Comparison of ENCODE assay signal across 8 cellular contexts in the genomic region with DNA sequence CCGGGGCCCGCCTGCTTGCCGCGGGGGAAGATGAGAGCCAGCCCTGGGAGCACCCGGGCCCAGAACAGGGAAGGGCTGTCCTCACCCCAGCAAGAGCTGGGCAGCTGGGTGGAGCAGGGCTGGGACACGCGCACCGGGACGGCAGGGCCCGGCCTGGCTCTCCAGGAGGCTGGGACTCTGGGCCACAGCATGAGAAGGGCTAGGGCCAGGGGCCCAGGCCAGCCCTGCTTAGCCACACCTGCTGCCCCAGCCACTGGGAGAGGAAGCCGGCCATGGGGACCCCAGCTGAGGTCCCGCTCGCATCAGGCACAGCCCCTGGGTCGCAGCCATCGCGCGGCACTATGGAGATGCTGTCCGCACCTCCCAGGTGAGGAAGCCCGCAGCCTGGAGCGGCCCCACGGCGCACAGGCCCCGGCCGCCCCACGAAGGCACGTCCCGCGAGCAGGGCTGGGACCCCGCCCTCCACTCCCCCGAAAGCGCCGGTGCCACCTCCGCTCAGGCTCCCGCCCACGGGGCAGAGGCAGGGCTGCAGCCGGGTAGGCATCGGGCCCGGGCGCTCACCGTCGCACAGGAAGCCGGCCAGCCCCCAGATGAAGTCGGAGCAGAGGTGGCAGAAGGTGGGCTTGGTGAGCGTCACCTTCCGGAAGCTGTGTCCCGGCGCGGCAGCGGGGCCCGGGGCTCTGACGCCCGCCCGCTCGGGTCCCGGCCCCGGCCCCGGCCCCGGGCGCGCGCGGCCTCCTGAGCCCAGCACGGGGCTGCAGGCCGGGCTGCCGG. TPM values are rescaled to one million over a fixed set of nuclear protein-coding genes. Genes with fewer than 3 reads are reported as not detected.
A peak's percentile ranks its signal among the peaks of the same experiment; 100 is the strongest.
DNase-seq lines count a peak whose midpoint lies in the region; ATAC-seq, FAIRE-seq and TF ChIP-seq lines count a peak whose summit lies in the region.

No MANE protein-coding gene starts in this region.

- CTCF ChIA-PET in A549 (lab: Yijun Ruan, JAX) = no interaction called here

- H3K4me3 Mint-ChIP-seq in effector memory CD8-positive, alpha-beta T cell = peak overlapping the region; percentile 45 to 54
- H3K4me3 Mint-ChIP-seq in naive thymus-derived CD8-positive, alpha-beta T cell = peak overlapping the region in 8 of 10 donors; percentile 20 to 71 (median 58)

- H3K4me1 ChIP-seq in A549 = peaks cover 14% of the 10 kb centered on the region; the same call in 2 of the 3 replicates
- H3K4me1 ChIP-seq in subcutaneous abdominal adipose tissue (ENCODE audit: control insufficient read depth in 5 of 5, insufficient read depth in 5 of 5, low read length in 5 of 5) = peaks cover 4 to 32% (median 28%) of the 10 kb centered on the region in 5 donors

- 4% methylated on average over 5 of the region's 65 CpGs for WGBS in A549 (ENCODE audit: missing lambda C conversion rate)

- H3K27ac Mint-ChIP-seq in effector memory CD8-positive, alpha-beta T cell = peak overlapping the region; percentile 35 to 38
- H3K27ac Mint-ChIP-seq in naive thymus-derived CD8-positive, alpha-beta T cell = peak overlapping the region in 3 of 10 donors; percentile 14 to 44 (median 15)

- H3K9me3 ChIP-seq in A549 (no peaks in the 10 kb centered on the region), subcutaneous abdominal adipose tissue (ENCODE audit: control insufficient read depth in 5 of 5, low read length in 5 of 5) (no peaks in the 10 kb centered on the region)

- peaks cover 18% of the 10 kb centered on the region for H3K36me3 Mint-ChIP-seq in effector memory CD8-positive, alpha-beta T cell (ENCODE audit: insufficient read depth)
- no peaks in the 10 kb centered on the region for H3K36me3 Mint-ChIP-seq in naive thymus-derived CD8-positive, alpha-beta T cell

- peaks cover 0 to 3% (median 0%) of the 10 kb centered on the region in 5 donors for H3K27me3 ChIP-seq in subcutaneous abdominal adipose tissue (ENCODE audit: control insufficient read depth in 5 of 5, insufficient read depth in 4 of 5, low read length in 5 of 5)

- no peak for TF ChIP-seq CTCF in A549 (IDR thresholded peaks at IDR 0.05)

- peak; percentile 56 to 72 for ATAC-seq in A549
- peak; percentile 44 for ATAC-seq in GM19372 (IDR thresholded peaks at IDR 0.05; ENCODE audit: low read depth, unreplicated experiment)
- peak; percentile 35 for ATAC-seq in HG03520 (IDR thresholded peaks at IDR 0.05; ENCODE audit: unreplicated experiment)
- ATAC-seq in effector memory CD8-positive, alpha-beta T cell (replicated peaks) = peak; percentile 50
- peak; percentile 64 to 66 for ATAC-seq in naive thymus-derived CD8-positive, alpha-beta T cell

- no peaks in the 10 kb centered on the region for H3K27me3 Mint-ChIP-seq in effector memory CD8-positive, alpha-beta T cell
- no peaks in the 10 kb centered on the region for H3K27me3 Mint-ChIP-seq in naive thymus-derived CD8-positive, alpha-beta T cell

- no peak for FAIRE-seq in A549 (lab: Jason Lieb, UNC)

- H3K9me3 Mint-ChIP-seq in effector memory CD8-positive, alpha-beta T cell = no peaks in the 10 kb centered on the region
- peaks cover 0 to 2% (median 0%) of the 10 kb centered on the region in 9 donors for H3K9me3 Mint-ChIP-seq in naive thymus-derived CD8-positive, alpha-beta T cell

- no peak for TF ChIP-seq RAD21 in A549 (conservative IDR thresholded peaks at IDR 0.05 in 1 of 2, IDR thresholded peaks at IDR 0.05 in 1 of 2)

- no peak for TF ChIP-seq EP300 in A549 (IDR thresholded peaks at IDR 0.05)

- peak overlapping the region; percentile 97 for H3K4me2 ChIP-seq in A549

- H3K9ac ChIP-seq in subcutaneous abdominal adipose tissue (ENCODE audit: low read length in 5 of 5) = peak overlapping the region in 4 of 5 donors; percentile 63 to 79 (median 72)

- POLR2A ChIA-PET in A549 (lab: Yijun Ruan, JAX) = no interaction called here
- POLR2A ChIA-PET in naive thymus-derived CD8-positive, alpha-beta T cell (lab: Charles Lee) = interaction anchor here (1.1 to 3.0 kb wide), 4 partner anchors 11 to 41 kb away, joined by 4 to 16 read pairs (median 6); partner anchors contain the start of genes GAK, IDUA and TMEM175

- DNase-seq in A549 (ENCODE audit: low read depth in 1 of 2, low spot score in 1 of 2) (peak in 1 of 2 experiments; percentile 22), NCI-H345 (lab: John Stamatoyannopoulos, UW) (no peak)
- DNase-seq in activated CD4-positive, alpha-beta T cell treated with anti-CD3 and anti-CD28 coated beads, Interleukin-2, amount 50 U/mL, for 24 hours (ENCODE audit: low read depth in 1 of 2, low spot score in 1 of 2) = peak; percentile 22 to 45
- DNase-seq in effector memory CD8-positive, alpha-beta T cell = peak; percentile 64 to 65 (median 65)
- peak; percentile 54 to 84 (median 65) for DNase-seq in naive thymus-derived CD8-positive, alpha-beta T cell

- H3K4me1 Mint-ChIP-seq in effector memory CD8-positive, alpha-beta T cell (ENCODE audit: low read depth in 2 of 2) = peaks cover 16 to 23% of the 10 kb centered on the region in 2 donors
- peaks cover 6 to 24% (median 19%) of the 10 kb centered on the region in 4 donors for H3K4me1 Mint-ChIP-seq in naive thymus-derived CD8-positive, alpha-beta T cell

- H3K27ac ChIP-seq in A549 (peak overlapping the region; percentile 66 to 85), subcutaneous abdominal adipose tissue (ENCODE audit: low read depth, low read length) (no peak overlapping the region)

- TF ChIP-seq POLR2A in A549 (IDR thresholded peaks at IDR 0.05; ENCODE audit: low read length) = no peak

- peaks cover 0 to 3% (median 0%) of the 10 kb centered on the region in 5 donors for H3K36me3 ChIP-seq in subcutaneous abdominal adipose tissue (ENCODE audit: control insufficient read depth in 5 of 5, insufficient read depth in 5 of 5, low read length in 5 of 5)

- H3K4me3 ChIP-seq in A549 (peak overlapping the region; percentile 84), subcutaneous abdominal adipose tissue (ENCODE audit: low read depth in 1 of 5, low read length in 5 of 5) (peak overlapping the region in 4 of 5 donors; percentile 64 to 83 (median 79))

TF ChIP-seq in A549, 52 proteins besides CTCF, POLR2A, EP300 and RAD21 (continues in another document):
- TF ChIP-seq, protein P1, sequence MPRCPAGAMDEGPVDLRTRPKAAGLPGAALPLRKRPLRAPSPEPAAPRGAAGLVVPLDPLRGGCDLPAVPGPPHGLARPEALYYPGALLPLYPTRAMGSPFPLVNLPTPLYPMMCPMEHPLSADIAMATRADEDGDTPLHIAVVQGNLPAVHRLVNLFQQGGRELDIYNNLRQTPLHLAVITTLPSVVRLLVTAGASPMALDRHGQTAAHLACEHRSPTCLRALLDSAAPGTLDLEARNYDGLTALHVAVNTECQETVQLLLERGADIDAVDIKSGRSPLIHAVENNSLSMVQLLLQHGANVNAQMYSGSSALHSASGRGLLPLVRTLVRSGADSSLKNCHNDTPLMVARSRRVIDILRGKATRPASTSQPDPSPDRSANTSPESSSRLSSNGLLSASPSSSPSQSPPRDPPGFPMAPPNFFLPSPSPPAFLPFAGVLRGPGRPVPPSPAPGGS (IDR thresholded peaks at IDR 0.05) = no peak
- TF ChIP-seq JUN (IDR thresholded peaks at IDR 0.05) (no peak), GATA3 (IDR thresholded peaks at IDR 0.05; ENCODE audit: borderline replicate concordance) (no peak), TFCP2L1 (CRISPR knock-in tag; IDR thresholded peaks at IDR 0.05) (no peak), HOXA7 (CRISPR knock-in tag; IDR thresholded peaks at IDR 0.05) (no peak)

RNA-seq across cellular contexts. Expression of gene DGKQ, which starts 0.5 kb away (rescaled TPM):
- polyA plus RNA-seq in A549 (2011; rRNA removed) = 2.7 and 3.3 TPM in 2 replicates
- 7.5 and 10.4 TPM in 2 replicates for polyA plus RNA-seq in A549 (2012; cell fraction: cytosol; rRNA removed)
- 37.7 and 46.1 TPM in 2 replicates for polyA plus RNA-seq in A549 (2012; cell fraction: nucleus; rRNA removed)
- 6.2 to 7.8 TPM (median 7.0 TPM) in 3 replicates for polyA plus RNA-seq in A549 (2017; fragmentation: RNase III; extraction: RNeasy Plus Mini Kit Qiagen cat#74134 plus additional on column Dnase treatment)
- polyA minus RNA-seq in A549 (2011; rRNA and poly(A)+ RNA removed) = 2.7 and 3.2 TPM in 2 replicates
- 10 to 100 TPM; 37.4 to 39.9 TPM for total RNA-seq in naive thymus-derived CD8-positive, alpha-beta T cell
- 10 to 100 TPM in 2 of 3 donors, 1 to 10 TPM in 1; 2.2 to 17.3 (median 10.0) TPM for polyA plus RNA-seq in naive thymus-derived CD8-positive, alpha-beta T cell

RNA-seq across cellular contexts. Expression of gene IDUA, which starts 14.0 kb away (rescaled TPM):
- polyA plus RNA-seq in A549 (2011; rRNA removed) (3.1 and 4.2 TPM in 2 replicates), A549 (2017; fragmentation: RNase III; extraction: RNeasy Plus Mini Kit Qiagen cat#74134 plus additional on column Dnase treatment) (13.9 to 19.4 TPM (median 19.2 TPM) in 3 replicates)
- polyA plus RNA-seq in A549 (2012; cell fraction: cytosol; rRNA removed) = 3.0 and 4.1 TPM in 2 replicates
- 65.6 and 96.4 TPM in 2 replicates for polyA plus RNA-seq in A549 (2012; cell fraction: nucleus; rRNA removed)
- polyA minus RNA-seq in A549 (2011; rRNA and poly(A)+ RNA removed) = 3.0 and 4.0 TPM in 2 replicates
- 10 to 100 TPM; 74.8 to 79.1 TPM for total RNA-seq in naive thymus-derived CD8-positive, alpha-beta T cell
- polyA plus RNA-seq in naive thymus-derived CD8-positive, alpha-beta T cell = 10 to 100 TPM in 1 of 3 donors, 1 to 10 TPM in 2; 6.5 to 15.4 (median 9.6) TPM

RNA-seq across cellular contexts. Expression of gene SLC26A1, which starts 20.4 kb away (rescaled TPM):
- polyA plus RNA-seq in A549 (2011; rRNA removed) (0.09 and 0.23 TPM in 2 replicates), A549 (2017; fragmentation: RNase III; extraction: RNeasy Plus Mini Kit Qiagen cat#74134 plus additional on column Dnase treatment) (0.30 to 0.61 TPM (median 0.50 TPM) in 3 replicates)
- 0.30 and 0.45 TPM in 2 replicates for polyA plus RNA-seq in A549 (2012; cell fraction: cytosol; rRNA removed)
- polyA plus RNA-seq in A549 (2012; cell fraction: nucleus; rRNA removed) = 1.3 and 1.7 TPM in 2 replicates
- 0.62 and 0.83 TPM in 2 replicates for polyA minus RNA-seq in A549 (2011; rRNA and poly(A)+ RNA removed)
- under 1 TPM; 0.39 to 0.44 TPM for total RNA-seq in naive thymus-derived CD8-positive, alpha-beta T cell
- polyA plus RNA-seq in naive thymus-derived CD8-positive, alpha-beta T cell = 1 to 10 TPM in 2 of 3 donors, under 1 TPM in 1; 0.72 to 1.3 (median 1.1) TPM

RNA-seq across cellular contexts. Expression of gene FGFRL1, which starts 38.6 kb away (rescaled TPM):
- polyA plus RNA-seq in A549 (2011; rRNA removed) = 4.7 and 8.3 TPM in 2 replicates
- polyA plus RNA-seq in A549 (2012; cell fraction: cytosol; rRNA removed) = 26.5 and 32.6 TPM in 2 replicates
- polyA plus RNA-seq in A549 (2012; cell fraction: nucleus; rRNA removed) = 32.5 and 64.4 TPM in 2 replicates
- 11.2 to 11.4 TPM (median 11.2 TPM) in 3 replicates for polyA plus RNA-seq in A549 (2017; fragmentation: RNase III; extraction: RNeasy Plus Mini Kit Qiagen cat#74134 plus additional on column Dnase treatment)
- 40.2 and 49.5 TPM in 2 replicates for polyA minus RNA-seq in A549 (2011; rRNA and poly(A)+ RNA removed)
- 10 to 100 TPM; 17.1 to 18.4 TPM for total RNA-seq in naive thymus-derived CD8-positive, alpha-beta T cell
- polyA plus RNA-seq in naive thymus-derived CD8-positive, alpha-beta T cell = 1 to 10 TPM in 1 of 3 donors, under 1 TPM in 2; 0.65 to 1.2 (median 0.73) TPM

RNA-seq across cellular contexts. Expression of gene TMEM175, which starts 40.6 kb away (rescaled TPM):
- polyA plus RNA-seq in A549 (2011; rRNA removed) = 19.4 and 26.5 TPM in 2 replicates
- 24.5 and 25.2 TPM in 2 replicates for polyA plus RNA-seq in A549 (2012; cell fraction: cytosol; rRNA removed)
- polyA plus RNA-seq in A549 (2012; cell fraction: nucleus; rRNA removed) = 174 and 196 TPM in 2 replicates
- 14.8 to 16.7 TPM (median 15.7 TPM) in 3 replicates for polyA plus RNA-seq in A549 (2017; fragmentation: RNase III; extraction: RNeasy Plus Mini Kit Qiagen cat#74134 plus additional on column Dnase treatment)
- polyA minus RNA-seq in A549 (2011; rRNA and poly(A)+ RNA removed) = 16.5 and 22.9 TPM in 2 replicates
- total RNA-seq in naive thymus-derived CD8-positive, alpha-beta T cell = 10 to 100 TPM; 65.6 to 72.9 TPM
- 10 to 100 TPM in 2 of 3 donors, 1 to 10 TPM in 1; 6.4 to 14.7 (median 11.5) TPM for polyA plus RNA-seq in naive thymus-derived CD8-positive, alpha-beta T cell
